Comparison of ENCODE assay signal across 25 cellular contexts in genomic region chr22:24865508-24865907, GRCh38. TPM values are rescaled to one million over a fixed set of nuclear protein-coding genes. Genes with fewer than 3 reads are reported as not detected.
"Had no signal": no experiment of that assay in that cellular context is flagged by ENCODE, and none has a peak within 500 bp of the region (broad histone marks: within the 10 kb centered on the region; RNA-seq: fewer than 3 reads in every experiment).

No MANE protein-coding gene starts in this region.

- H3K4me3 ChIP-seq: heart right ventricle, hepatocyte, lower lobe of right lung, ovary, right atrium auricular region, right lobe of liver, stomach, testis, thyroid gland, upper lobe of right lung had no signal

- H3K27ac ChIP-seq: heart right ventricle, hepatocyte, lower lobe of right lung, ovary, right atrium auricular region, right lobe of liver, stomach, testis, thyroid gland, upper lobe of right lung had no signal

- H3K9me3 ChIP-seq: heart right ventricle, lower lobe of right lung, ovary, right atrium auricular region, right lobe of liver, stomach, testis, thyroid gland, upper lobe of right lung had no signal

- H3K4me1 ChIP-seq: lower lobe of right lung, right lobe of liver, stomach, testis, thyroid gland, upper lobe of right lung had no signal

- H3K27me3 ChIP-seq: heart right ventricle, hepatocyte, ovary, right atrium auricular region, right lobe of liver, stomach, testis, thyroid gland, upper lobe of right lung had no signal

- DNase-seq: heart right ventricle; islet precursor cell; lower lobe of right lung; mammary epithelial cell; mesenchymal stem cell; naive B cell; natural killer cell; nephron progenitor cell; ovary; right lobe of liver; stimulated activated CD4-positive, alpha-beta T cell treated with anti-CD3 and anti-CD28 coated beads, Interleukin-12 subunit alpha, Interleukin-12 subunit beta, amount 100 ng/mL, for 4 hours; stimulated activated CD4-positive, alpha-beta T cell treated with anti-CD3 and anti-CD28 coated beads, Interleukin-15, amount 100 ng/mL, for 24 hours; stimulated activated CD4-positive, alpha-beta T cell treated with anti-CD3 and anti-CD28 coated beads, Interleukin-2, amount 100 ng/mL, for 24 hours; stimulated activated CD4-positive, alpha-beta T cell treated with anti-CD3 and anti-CD28 coated beads, Interleukin-4, amount 100 ng/mL, for 1 hour; stimulated activated naive B cell treated with anti-CD40 and anti-IgM and Interleukin-4, amounts not matched to agents 10 μg/mL and 1 μg/mL and 100 μg/mL, for 72 hours; stimulated activated naive CD8-positive, alpha-beta T cell treated with anti-CD3 and anti-CD28 coated beads, Interleukin-15, Interleukin-2, amounts not matched to agents 100 U/mL and 50 U/mL, for 24 hours; stomach; testis; thyroid gland; trophoblast cell; upper lobe of right lung had no signal

- ATAC-seq: heart right ventricle; left lobe of liver; lower lobe of right lung; natural killer cell; right lobe of liver; stimulated activated naive B cell treated with anti-CD40 and anti-IgM and Interleukin-4, amounts not matched to agents 10 μg/mL and 1 μg/mL and 100 μg/mL, for 72 hours; stimulated activated naive CD8-positive, alpha-beta T cell treated with anti-CD3 and anti-CD28 coated beads, Interleukin-15, Interleukin-2, amounts not matched to agents 100 U/mL and 50 U/mL, for 24 hours; upper lobe of right lung had no signal

- H3K36me3 ChIP-seq: lower lobe of right lung, ovary, right atrium auricular region, right lobe of liver, thyroid gland, upper lobe of right lung had no signal

RNA-seq across cellular contexts. Expression of gene SGSM1, which starts 59.5 kb away (rescaled TPM):
- total RNA-seq: mammary epithelial cell, renal cortical epithelial cell had no signal
